ENCODE assay signal across 16 cellular contexts in the genomic region with DNA sequence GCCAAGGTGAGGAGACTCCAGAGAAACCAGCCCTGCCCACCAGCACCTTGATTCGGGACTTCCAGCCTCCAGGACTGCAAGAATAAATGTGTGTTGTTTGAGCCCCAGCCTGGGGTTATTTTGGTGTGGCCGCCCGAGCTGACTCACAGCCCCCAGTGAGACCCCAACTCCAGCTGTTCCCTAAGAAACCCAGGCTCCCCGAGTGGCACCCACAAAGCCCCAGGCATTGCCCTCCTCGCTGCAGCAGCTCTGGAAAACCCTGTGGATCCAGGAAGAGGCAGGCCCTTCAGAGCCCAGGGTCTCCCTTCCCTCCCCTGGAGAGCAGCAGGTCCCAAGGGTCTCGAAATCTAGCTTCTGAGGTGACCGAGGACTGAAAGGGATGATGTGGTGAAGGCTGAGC.
"Had no signal": no experiment of that assay in that cellular context is flagged by ENCODE, and none has a peak within 500 bp of the region (broad histone marks: within the 10 kb centered on the region; RNA-seq: fewer than 3 reads in every experiment).

No MANE protein-coding gene starts in this region.

- DNase-seq: KBM-7, MV-4-11, NCI-H1048, NCI-H1105, NCI-H1417, NCI-H1436 treated with DMSO at 0.1 percent for 48 hours, NCI-H1694, NCI-H187 treated with DMSO at 0.1 percent for 48 hours, NCI-H2029 treated with DMSO at 0.1 percent for 48 hours, NCI-H226, NCI-H446, NCI-H510A, NCI-H524 treated with DMSO at 0.1 percent for 48 hours, NCI-H69, NCI-H774, RPMI8226 had no signal
